In genomic region chr11:59667812-59668187, GRCh38 we compare ENCODE assay signal across 9 cellular contexts. TPM values are rescaled to one million over a fixed set of nuclear protein-coding genes. Genes with fewer than 3 reads are reported as not detected.
DNase-seq lines count a peak whose midpoint lies in the region; ATAC-seq and TF ChIP-seq lines count a peak whose summit lies in the region.
"Had no signal": no experiment of that assay in that cellular context is flagged by ENCODE, and none has a peak within 500 bp of the region (broad histone marks: within the 10 kb centered on the region; RNA-seq: fewer than 3 reads in every experiment).

No MANE protein-coding gene starts in this region.

- H3K4me3 Mint-ChIP-seq in CD8-positive, alpha-beta memory T cell: peak overlapping the region; percentile 86 to 99 (median 96)
- peak overlapping the region; percentile 86 for H3K4me3 Mint-ChIP-seq in osteocyte (ENCODE audit: unreplicated experiment)

- no peaks in the 10 kb centered on the region for H3K9me3 Mint-ChIP-seq in CD8-positive, alpha-beta memory T cell
- no peaks in the 10 kb centered on the region for H3K9me3 Mint-ChIP-seq in osteocyte (ENCODE audit: unreplicated experiment)

- CTCF ChIA-PET in CD8-positive, alpha-beta memory T cell (lab: Charles Lee): interaction anchor here (1.3 kb wide), 1 partner anchor 25 kb away, joined by 4 read pairs; no protein-coding TSS in a partner anchor
- CTCF ChIA-PET in OCI-LY7 (lab: Charles Lee; ENCODE audit: unreplicated experiment): no interaction called here

- no peak for ATAC-seq in body of pancreas
- no peak for ATAC-seq in GM19328 (IDR thresholded peaks at IDR 0.05; ENCODE audit: unreplicated experiment)
- no peak for ATAC-seq in sciatic nerve

- peaks cover 13% of the 10 kb centered on the region; the same call in 1 of the 2 replicates for H4K20me1 ChIP-seq in OCI-LY7 (ENCODE audit: insufficient read depth, low read length)

- no peak for TF ChIP-seq POLR2A in body of pancreas (IDR thresholded peaks at IDR 0.05)

- POLR2A ChIA-PET in CD8-positive, alpha-beta memory T cell (lab: Charles Lee): interaction anchor here (2.7 kb wide), 1 partner anchor 51 kb away, joined by 59 read pairs; the partner anchor contains the start of gene OSBP
- POLR2A ChIA-PET in OCI-LY7 (lab: Charles Lee): interaction anchor here (2.8 kb wide), 1 partner anchor 119 kb away, joined by 14 read pairs; no protein-coding TSS in a partner anchor

- H3K9me2 ChIP-seq in OCI-LY7 (ENCODE audit: insufficient read depth, low read length): no peaks in the 10 kb centered on the region

- peak overlapping the region; percentile 73 for H3K4me3 ChIP-seq in CD8-positive, alpha-beta memory T cell (ENCODE audit: low read length)
- H3K4me3 ChIP-seq in OCI-LY7 (ENCODE audit: low read depth, low read length, poor library complexity, severe bottlenecking) (peak overlapping the region; percentile 99), epithelial cell of proximal tubule (ENCODE audit: low read depth, low read length) (peak overlapping the region; percentile 87), body of pancreas (peak overlapping the region in 1 of 2 donors; percentile 64)

- TF ChIP-seq CTCF in OCI-LY7 (conservative IDR thresholded peaks at IDR 0.05; ENCODE audit: low read length) (no peak), epithelial cell of proximal tubule (conservative IDR thresholded peaks at IDR 0.05; ENCODE audit: low read depth, low read length) (no peak), osteocyte (IDR thresholded peaks at IDR 0.05) (no peak), body of pancreas (IDR thresholded peaks at IDR 0.05) (no peak)

- peaks cover 42 to 65% (median 55%) of the 10 kb centered on the region in 3 donors for H3K4me1 Mint-ChIP-seq in CD8-positive, alpha-beta memory T cell
- peaks cover 29% of the 10 kb centered on the region for H3K4me1 Mint-ChIP-seq in osteocyte (ENCODE audit: unreplicated experiment)

- H3K36me3 Mint-ChIP-seq in CD8-positive, alpha-beta memory T cell: peaks cover 5 to 57% (median 7%) of the 10 kb centered on the region in 3 donors
- peaks cover 31% of the 10 kb centered on the region for H3K36me3 Mint-ChIP-seq in osteocyte (ENCODE audit: unreplicated experiment)

- WGBS in body of pancreas, 2 donors: 11 to 13% methylated on average over 3 of the region's 3 CpGs

- H3K27ac Mint-ChIP-seq in CD8-positive, alpha-beta memory T cell: peak overlapping the region; percentile 87 to 100 (median 94)
- peak overlapping the region; percentile 94 for H3K27ac Mint-ChIP-seq in osteocyte (ENCODE audit: unreplicated experiment)

- peaks cover 15% of the 10 kb centered on the region for H3K36me3 ChIP-seq in CD8-positive, alpha-beta memory T cell (ENCODE audit: insufficient read depth, low read length)
- peaks cover 44% of the 10 kb centered on the region for H3K36me3 ChIP-seq in OCI-LY7 (ENCODE audit: insufficient read depth, low read length)
- peaks cover 0 to 12% of the 10 kb centered on the region in 2 donors for H3K36me3 ChIP-seq in body of pancreas (replicated peaks in 1 of 2; ENCODE audit: insufficient read depth in 1 of 2, low read depth in 2 of 2)

- no peak for DNase-seq in CD8-positive, alpha-beta memory T cell
- DNase-seq in OCI-LY7 (ENCODE audit: low spot score): no peak
- DNase-seq in epithelial cell of proximal tubule (ENCODE audit: low read depth): no peak
- DNase-seq in osteocyte (ENCODE audit: extremely low spot score, unreplicated experiment): no peak
- DNase-seq in body of pancreas: no peak
- no peak for DNase-seq in sciatic nerve (ENCODE audit: low spot score)
- DNase-seq in NCI-H2227 treated with DMSO at 0.1 percent for 48 hours (lab: John Stamatoyannopoulos, UW): no peak

- no peaks in the 10 kb centered on the region for H3K9me3 ChIP-seq in CD8-positive, alpha-beta memory T cell (ENCODE audit: low read length)
- H3K9me3 ChIP-seq in OCI-LY7 (ENCODE audit: low read length) (no peaks in the 10 kb centered on the region), body of pancreas (no peaks in the 10 kb centered on the region)

- H3K79me2 ChIP-seq in OCI-LY7 (ENCODE audit: insufficient read depth, low read depth, low read length): peaks cover 38% of the 10 kb centered on the region

- no TSS peak for BruUV-seq in OCI-LY7 (replicated peaks; lab: Mats Ljungman, UMichigan)

- peak overlapping the region; percentile 97 for H3K27ac ChIP-seq in CD8-positive, alpha-beta memory T cell (ENCODE audit: low read depth, low read length)
- H3K27ac ChIP-seq in OCI-LY7 (ENCODE audit: low read depth, low read length, poor library complexity, severe bottlenecking) (peak overlapping the region; percentile 47), body of pancreas (peak overlapping the region in 2 of 4 donors; percentile 94 to 99)

- H3K27me3 ChIP-seq in CD8-positive, alpha-beta memory T cell (ENCODE audit: insufficient read depth, low read length, poor library complexity, severe bottlenecking): no peaks in the 10 kb centered on the region
- no peaks in the 10 kb centered on the region for H3K27me3 ChIP-seq in body of pancreas

- H3K27me3 Mint-ChIP-seq in CD8-positive, alpha-beta memory T cell: no peaks in the 10 kb centered on the region
- H3K27me3 Mint-ChIP-seq in osteocyte (ENCODE audit: unreplicated experiment): no peaks in the 10 kb centered on the region

- H2AFZ ChIP-seq in OCI-LY7 (ENCODE audit: low read length): no peak overlapping the region

- H3K4me1 ChIP-seq in CD8-positive, alpha-beta memory T cell (ENCODE audit: insufficient read depth, low read length): peaks cover 23% of the 10 kb centered on the region
- H3K4me1 ChIP-seq in OCI-LY7 (ENCODE audit: insufficient read depth, low read length, poor library complexity, severe bottlenecking): peaks cover 19% of the 10 kb centered on the region
- H3K4me1 ChIP-seq in body of pancreas: peaks cover 30% of the 10 kb centered on the region

- H3K4me2 ChIP-seq in OCI-LY7 (ENCODE audit: low read length): peak overlapping the region; percentile 74

- intact Hi-C loops in OCI-LY7 (cut with micrococcal nuclease; ENCODE audit: unreplicated experiment) (loop anchor here (2.0 to 5.0 kb wide), 5 partner anchors 51 to 395 kb away; partner anchors contain the start of gene MRPL16), body of pancreas (cut with DNase I) (no loop called here), sciatic nerve (cut with DNase I) (loop anchor here (10.0 kb wide), 1 partner anchor 53 kb away; the partner anchor contains the start of gene OSBP)

RNA-seq across cellular contexts. Expression of gene PATL1, which starts 1.0 kb away (rescaled TPM):
- 10 to 100 TPM; 61.3 to 65.8 TPM for total RNA-seq in CD8-positive, alpha-beta memory T cell
- 7.5 TPM for polyA plus RNA-seq in CD8-positive, alpha-beta memory T cell
- 14.7 and 15.2 TPM in 2 replicates for total RNA-seq in OCI-LY7 (2014; rRNA removed; shearing (Covaris generic))
- total RNA-seq in OCI-LY7 (2022) (46.3 TPM in 2 replicates), epithelial cell of proximal tubule (19.3 and 21.9 TPM in 2 replicates), osteocyte (39.3 and 40.0 TPM in 2 replicates), body of pancreas (1 to 10 TPM; 6.5 to 9.6 TPM), sciatic nerve (37.4 TPM)

RNA-seq across cellular contexts. Expression of gene OR10V1, which starts 45.8 kb away (rescaled TPM):
- total RNA-seq in CD8-positive, alpha-beta memory T cell: not detected
- polyA plus RNA-seq in CD8-positive, alpha-beta memory T cell: not detected
- total RNA-seq in OCI-LY7 (2014; rRNA removed; shearing (Covaris generic)): not detected in 2 replicates
- not detected in 2 replicates for total RNA-seq in OCI-LY7 (2022)
- not detected in 2 replicates for total RNA-seq in epithelial cell of proximal tubule
- total RNA-seq in osteocyte: not detected in 2 replicates
- not detected for total RNA-seq in body of pancreas
- total RNA-seq in sciatic nerve: not detected
- total RNA-seq: T-helper 2 cell treated with Interferon-gamma antibody and Interleukin-4, amounts not matched to agents 100 ng/mL and 5 ng/mL, for 36 hours had no signal

RNA-seq across cellular contexts. Expression of gene OSBP, which starts 52.2 kb away (rescaled TPM):
- total RNA-seq in CD8-positive, alpha-beta memory T cell: 10 to 100 TPM; 37.8 to 38.4 TPM
- polyA plus RNA-seq in CD8-positive, alpha-beta memory T cell: 32.3 TPM
- 16.9 and 19.2 TPM in 2 replicates for total RNA-seq in OCI-LY7 (2014; rRNA removed; shearing (Covaris generic))
- total RNA-seq in OCI-LY7 (2022) (44.6 and 44.7 TPM in 2 replicates), epithelial cell of proximal tubule (12.3 and 15.1 TPM in 2 replicates), osteocyte (45.7 and 46.0 TPM in 2 replicates), body of pancreas (10 to 100 TPM; 28.5 to 30.3 TPM), sciatic nerve (45.5 TPM)
